ENCODE assay signal across 33 cellular contexts in the genomic region with DNA sequence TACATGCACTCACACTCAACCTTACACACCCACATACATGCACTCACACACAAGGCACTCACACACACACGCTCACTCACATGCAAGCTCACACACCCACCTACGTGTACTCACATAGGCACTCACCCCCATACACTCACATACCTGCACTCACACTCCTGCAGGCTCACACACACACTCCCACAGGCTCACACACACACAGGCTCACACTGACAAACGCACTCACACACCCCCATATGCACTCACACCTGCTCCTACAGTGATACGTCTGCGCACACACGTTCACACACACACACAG. TPM values are rescaled to one million over a fixed set of nuclear protein-coding genes. Genes with fewer than 3 reads are reported as not detected.
"Had no signal": no experiment of that assay in that cellular context is flagged by ENCODE, and none has a peak within 500 bp of the region (broad histone marks: within the 10 kb centered on the region; RNA-seq: fewer than 3 reads in every experiment).

No MANE protein-coding gene starts in this region.

- H3K9me3 ChIP-seq: adrenal gland, body of pancreas, colonic mucosa, esophagus squamous epithelium, gastroesophageal sphincter had no signal

- H3K4me1 Mint-ChIP-seq: activated CD4-positive, alpha-beta memory T cell treated with anti-CD3 and anti-CD28 coated beads, Interleukin-2, amount 10 ng/mL, durations not matched to agents 7 days and 5 days; activated CD4-positive, alpha-beta T cell treated with anti-CD3 and anti-CD28 coated beads, Interleukin-2, amount 10 ng/mL, durations not matched to agents 7 days and 5 days; activated naive CD8-positive, alpha-beta T cell treated with anti-CD3 and anti-CD28 coated beads, Interleukin-2, amount 50 U/mL, for 24 hours; activated T-helper 17 cell treated with anti-CD3 and anti-CD28 coated beads, Interleukin-2, amount 50 U/mL, for 72 hours; WTC11 had no signal

- FAIRE-seq: endometrium, endothelial cell of umbilical vein, TTC549 had no signal

- H3K4me3 Mint-ChIP-seq: activated CD4-positive, alpha-beta memory T cell treated with anti-CD3 and anti-CD28 coated beads, Interleukin-2, amount 10 ng/mL, durations not matched to agents 7 days and 5 days; activated CD4-positive, alpha-beta T cell treated with anti-CD3 and anti-CD28 coated beads, Interleukin-2, amount 10 ng/mL, durations not matched to agents 7 days and 5 days; activated naive CD8-positive, alpha-beta T cell; activated naive CD8-positive, alpha-beta T cell treated with anti-CD3 and anti-CD28 coated beads, Interleukin-2, amount 50 U/mL, for 24 hours; activated T-cell treated with anti-CD3 and anti-CD28 coated beads, Interleukin-2, amount 50 U/mL, for 4 hours; activated T-helper 17 cell treated with anti-CD3 and anti-CD28 coated beads, Interleukin-2, amount 50 U/mL, for 72 hours; WTC11 had no signal

- H3K36me3 ChIP-seq: adrenal gland, colonic mucosa, esophagus squamous epithelium, gastroesophageal sphincter had no signal

- H3K4me3 ChIP-seq: adrenal gland, body of pancreas, colonic mucosa, esophagus squamous epithelium, gastroesophageal sphincter had no signal

- ATAC-seq: activated naive CD8-positive, alpha-beta T cell treated with anti-CD3 and anti-CD28 coated beads, Interleukin-2, amount 50 U/mL, for 24 hours; activated T-cell treated with anti-CD3 and anti-CD28 coated beads, Interleukin-2, amount 50 U/mL, for 4 hours; activated T-helper 17 cell treated with anti-CD3 and anti-CD28 coated beads, Interleukin-2, amount 50 U/mL, for 72 hours; body of pancreas; gastroesophageal sphincter; WTC11 had no signal

- H3K4me1 ChIP-seq: adrenal gland, body of pancreas, colonic mucosa, gastroesophageal sphincter had no signal

- H3K9me3 Mint-ChIP-seq: activated T-cell treated with anti-CD3 and anti-CD28 coated beads, Interleukin-2, amount 50 U/mL, for 4 hours had no signal

- H3K27me3 ChIP-seq: adrenal gland, body of pancreas, colonic mucosa had no signal

- H3K36me3 Mint-ChIP-seq: activated naive CD8-positive, alpha-beta T cell had no signal

- H3K27me3 Mint-ChIP-seq: activated CD4-positive, alpha-beta memory T cell treated with anti-CD3 and anti-CD28 coated beads, Interleukin-2, amount 10 ng/mL, durations not matched to agents 7 days and 5 days; activated CD4-positive, alpha-beta T cell treated with anti-CD3 and anti-CD28 coated beads, Interleukin-2, amount 10 ng/mL, durations not matched to agents 7 days and 5 days; activated T-helper 17 cell treated with anti-CD3 and anti-CD28 coated beads, Interleukin-2, amount 50 U/mL, for 72 hours had no signal

- DNase-seq: activated CD4-positive, alpha-beta memory T cell treated with anti-CD3 and anti-CD28 coated beads, Interleukin-2, amount 10 ng/mL, durations not matched to agents 7 days and 5 days; activated CD4-positive, alpha-beta T cell treated with anti-CD3 and anti-CD28 coated beads for 1 hour; activated CD4-positive, alpha-beta T cell treated with anti-CD3 and anti-CD28 coated beads for 4 hours; activated CD4-positive, alpha-beta T cell treated with anti-CD3 and anti-CD28 coated beads, Interleukin-2, amount 10 ng/mL, durations not matched to agents 7 days and 5 days; activated CD4-positive, alpha-beta T cell treated with anti-CD3 and anti-CD28 coated beads, Interleukin-2, amount 50 U/mL, for 4 hours; activated CD8-positive, alpha-beta memory T cell treated with anti-CD3 and anti-CD28 coated beads for 24 hours; activated effector memory CD4-positive, alpha-beta T cell treated with Interleukin-2 at 50 U/mL for 16 hours; activated gamma-delta T cell treated with Interleukin-2 at 50 U/mL for 16 hours; activated naive CD4-positive, alpha-beta T cell treated with anti-CD3 and anti-CD28 coated beads, Interleukin-2, amount 50 U/mL, for 16 hours; activated naive CD4-positive, alpha-beta T cell treated with Interleukin-2 at 50 U/mL for 16 hours; activated naive CD8-positive, alpha-beta T cell treated with anti-CD3 and anti-CD28 coated beads, Interleukin-2, amount 50 U/mL, for 24 hours; activated T-cell treated with anti-CD3 and anti-CD28 coated beads, Interleukin-2, amount 50 U/mL, for 4 hours; adrenal gland; amygdala; body of pancreas; central memory CD4-positive, alpha-beta T cell; cerebellar nuclear complex; colonic mucosa; effector CD8-positive, alpha-beta T cell; esophagus squamous epithelium; foreskin melanocyte; T-helper 2 cell had no signal

- H3K27ac Mint-ChIP-seq: activated CD4-positive, alpha-beta memory T cell treated with anti-CD3 and anti-CD28 coated beads, Interleukin-2, amount 10 ng/mL, durations not matched to agents 7 days and 5 days; activated CD4-positive, alpha-beta T cell treated with anti-CD3 and anti-CD28 coated beads, Interleukin-2, amount 10 ng/mL, durations not matched to agents 7 days and 5 days; activated naive CD8-positive, alpha-beta T cell; activated naive CD8-positive, alpha-beta T cell treated with anti-CD3 and anti-CD28 coated beads, Interleukin-2, amount 50 U/mL, for 24 hours; activated T-helper 17 cell treated with anti-CD3 and anti-CD28 coated beads, Interleukin-2, amount 50 U/mL, for 72 hours; WTC11 had no signal

- H3K27ac ChIP-seq: adrenal gland, body of pancreas, colonic mucosa, epithelial cell of prostate, esophagus squamous epithelium, gastroesophageal sphincter, VCaP had no signal

RNA-seq across cellular contexts. Expression of gene TMEM52, which starts 19.1 kb away (rescaled TPM):
- total RNA-seq: activated CD4-positive, alpha-beta memory T cell treated with anti-CD3 and anti-CD28 coated beads, Interleukin-2, amount 10 ng/mL, durations not matched to agents 7 days and 5 days; activated CD4-positive, alpha-beta T cell treated with anti-CD3 and anti-CD28 coated beads, Interleukin-2, amount 10 ng/mL, durations not matched to agents 7 days and 5 days; aorta; T-helper 1 cell treated with Interleukin-12 subunit alpha and Interleukin-12 subunit beta and Interleukin-4 antibody, amounts not matched to agents 30 ng/mL and 1 ng/mL, for 36 hours had no signal

RNA-seq across cellular contexts. Expression of gene CALML6, which starts 23.2 kb away (rescaled TPM):
- total RNA-seq: T-helper 1 cell treated with Interleukin-12 subunit alpha and Interleukin-12 subunit beta and Interleukin-4 antibody, amounts not matched to agents 30 ng/mL and 1 ng/mL, for 36 hours had no signal
